In genomic region chr18:48834421-48835011, GRCh38 we compare ENCODE assay signal across 8 cellular contexts.
DNase-seq lines count a peak whose midpoint lies in the region; ATAC-seq and TF ChIP-seq lines count a peak whose summit lies in the region.

No MANE protein-coding gene starts in this region.

- H3K4me1 ChIP-seq in RWPE2 (ENCODE audit: insufficient read depth, poor library complexity, severe bottlenecking) (peaks cover 47% of the 10 kb centered on the region), gastroesophageal sphincter (peaks cover 0 to 43% (median 9%) of the 10 kb centered on the region in 3 donors), gastrocnemius medialis (peaks cover 6 to 7% of the 10 kb centered on the region in 2 donors)

- in situ Hi-C loops in gastrocnemius medialis (cut with MboI; ENCODE audit: low sequenced_read_pairs in 4 of 4) = no loop called here

- peak; percentile 96 for DNase-seq in RWPE2 (ENCODE audit: low spot score)
- DNase-seq in activated effector memory CD4-positive, alpha-beta T cell treated with Interleukin-2 at 50 U/mL for 16 hours = peak; percentile 70
- DNase-seq in gastrocnemius medialis = peak; percentile 30 to 49
- DNase-seq in NCI-H146 (lab: John Stamatoyannopoulos, UW) = no peak
- DNase-seq in putamen (ENCODE audit: low spot score) = no peak

- TF ChIP-seq POLR2A in gastroesophageal sphincter (IDR thresholded peaks at IDR 0.05) (no peak), gastrocnemius medialis (IDR thresholded peaks at IDR 0.05) (no peak)

- 49 to 59% methylated on average over 8 to 9 of the region's 18 CpGs for WGBS in gastroesophageal sphincter (ENCODE audit: low coverage in 1 of 2), 2 donors

- H3K4me3 ChIP-seq in RWPE2 (ENCODE audit: severe bottlenecking) (peak overlapping the region; percentile 1), gastroesophageal sphincter (no peak overlapping the region), gastrocnemius medialis (no peak overlapping the region)

- intact Hi-C loops in gastrocnemius medialis (cut with DNase I; ENCODE audit: low total_unique reads) = no loop called here

- H3K27me3 ChIP-seq in RWPE2 (ENCODE audit: insufficient read depth, poor library complexity, severe bottlenecking) (no peaks in the 10 kb centered on the region), gastroesophageal sphincter (no peaks in the 10 kb centered on the region), gastrocnemius medialis (no peaks in the 10 kb centered on the region)

- H3K9me3 ChIP-seq in RWPE2 (ENCODE audit: severe bottlenecking) = no peaks in the 10 kb centered on the region
- H3K9me3 ChIP-seq in gastroesophageal sphincter = no peaks in the 10 kb centered on the region
- no peaks in the 10 kb centered on the region for H3K9me3 ChIP-seq in gastrocnemius medialis

- ATAC-seq in GM18867 (IDR thresholded peaks at IDR 0.05; ENCODE audit: unreplicated experiment) = peak; percentile 63
- ATAC-seq in HG03060 (IDR thresholded peaks at IDR 0.05; ENCODE audit: low read depth, unreplicated experiment) = peak; percentile 53
- ATAC-seq in RWPE2 (ENCODE audit: low read depth) = peak; percentile 76
- peak; percentile 79 for ATAC-seq in gastroesophageal sphincter
- ATAC-seq in gastrocnemius medialis = peak in 1 of 2 donors; percentile 37

- TF ChIP-seq EP300 in gastroesophageal sphincter (IDR thresholded peaks at IDR 0.05) = no peak

- peak overlapping the region; percentile 98 for H3K27ac ChIP-seq in RWPE2 (ENCODE audit: poor library complexity, severe bottlenecking)
- H3K27ac ChIP-seq in gastroesophageal sphincter = no peak overlapping the region
- H3K27ac ChIP-seq in gastrocnemius medialis = no peak overlapping the region

- H3K36me3 ChIP-seq in RWPE2 (ENCODE audit: low read depth) (no peaks in the 10 kb centered on the region; the same call in 1 of the 2 replicates), gastroesophageal sphincter (peaks cover 0 to 20% of the 10 kb centered on the region in 2 donors), gastrocnemius medialis (no peaks in the 10 kb centered on the region)

- TF ChIP-seq CTCF in RWPE2 (IDR thresholded peaks at IDR 0.05; ENCODE audit: poor library complexity, severe bottlenecking) (no peak), gastroesophageal sphincter (IDR thresholded peaks at IDR 0.05) (no peak), gastrocnemius medialis (IDR thresholded peaks at IDR 0.05 in 4 of 5, conservative IDR thresholded peaks at IDR 0.05 in 1 of 5) (no peak)

Comparison
In these comparisons a context has a peak if more than half of its experiments do, and no peak if none do; other contexts are left out.
1. DNase-seq: peak in RWPE2 (single experiment), activated effector memory CD4-positive, alpha-beta T cell treated with Interleukin-2 at 50 U/mL for 16 hours (single experiment) and gastrocnemius medialis (2 of 2); none in NCI-H146 (single experiment) and putamen (single experiment).